Comparison of ENCODE assay signal across 8 cellular contexts in genomic region chr21:36209626-36210171, GRCh38. TPM values are rescaled to one million over a fixed set of nuclear protein-coding genes. Genes with fewer than 3 reads are reported as not detected.
DNase-seq lines count a peak whose midpoint lies in the region; ATAC-seq and TF ChIP-seq lines count a peak whose summit lies in the region.

No MANE protein-coding gene starts in this region.

- no peaks in the 10 kb centered on the region for H3K9me2 ChIP-seq in neural cell (ENCODE audit: insufficient read depth, low read length)

- no peak overlapping the region for H3K9ac ChIP-seq in neural cell (ENCODE audit: low read length)

- DNase-seq in GF-D8 (lab: John Stamatoyannopoulos, UW) (peak; percentile 16), NCI-H1694 (lab: John Stamatoyannopoulos, UW) (peak; percentile 34), UCSD-AML1 (lab: John Stamatoyannopoulos, UW; ENCODE audit: unreplicated experiment) (peak; percentile 21), sciatic nerve (ENCODE audit: low spot score) (no peak)
- peak; percentile 25 to 29 (median 25) for DNase-seq in effector memory CD8-positive, alpha-beta T cell

- no peaks in the 10 kb centered on the region for H3K9me3 Mint-ChIP-seq in effector memory CD8-positive, alpha-beta T cell

- peaks cover 14% of the 10 kb centered on the region for H3K36me3 Mint-ChIP-seq in effector memory CD8-positive, alpha-beta T cell (ENCODE audit: insufficient read depth)

- H2AFZ ChIP-seq in neural cell (ENCODE audit: low read depth, low read length), result no peak overlapping the region

- H3K27me3 ChIP-seq in neural cell (ENCODE audit: insufficient read depth, low read depth, low read length), result no peaks in the 10 kb centered on the region

- H3K36me3 ChIP-seq in neural cell (ENCODE audit: insufficient read depth, low read length), result peaks cover 2% of the 10 kb centered on the region

- no peak for TF ChIP-seq EP300 in neural cell (conservative IDR thresholded peaks at IDR 0.05; ENCODE audit: poor library complexity, severe bottlenecking)

- no peaks in the 10 kb centered on the region for H3K79me2 ChIP-seq in neural cell (replicated peaks; ENCODE audit: insufficient read depth, low read length)

- H4K20me1 ChIP-seq in neural cell (ENCODE audit: insufficient read depth), result no peaks in the 10 kb centered on the region

- peak overlapping the region in 1 of 2 donors; percentile 42 for H3K27ac Mint-ChIP-seq in effector memory CD8-positive, alpha-beta T cell

- H3K27me3 Mint-ChIP-seq in effector memory CD8-positive, alpha-beta T cell, result no peaks in the 10 kb centered on the region

- TF ChIP-seq CTCF in 22Rv1 (IDR thresholded peaks at IDR 0.05) (peak; percentile 78), neural cell (IDR thresholded peaks at IDR 0.05; ENCODE audit: poor library complexity, severe bottlenecking) (peak; percentile 58)

- ATAC-seq in effector memory CD8-positive, alpha-beta T cell (replicated peaks), result peak; percentile 27
- ATAC-seq in sciatic nerve, result no peak
- no peak for ATAC-seq in GM19395 (IDR thresholded peaks at IDR 0.05; ENCODE audit: unreplicated experiment)

- H3K4me2 ChIP-seq in neural cell (ENCODE audit: low read length), result no peak overlapping the region

- H3K4me3 Mint-ChIP-seq in effector memory CD8-positive, alpha-beta T cell, result no peak overlapping the region

- TF ChIP-seq RAD21 in neural cell (conservative IDR thresholded peaks at IDR 0.05), result peak; percentile 55

- H3K27ac ChIP-seq in 22Rv1 (no peak overlapping the region), neural cell (ENCODE audit: low read length) (no peak overlapping the region)

- peaks cover 2 to 3% of the 10 kb centered on the region in 2 donors for H3K4me1 Mint-ChIP-seq in effector memory CD8-positive, alpha-beta T cell (ENCODE audit: low read depth in 2 of 2)

- H3K9me3 ChIP-seq in neural cell (ENCODE audit: low read length), result no peaks in the 10 kb centered on the region

- H3F3A ChIP-seq in neural cell (ENCODE audit: insufficient read depth, low read length, poor library complexity, severe bottlenecking), result no peaks in the 10 kb centered on the region

- intact Hi-C loops in sciatic nerve (cut with DNase I), result no loop called here

- H3K4me3 ChIP-seq in neural cell (ENCODE audit: low read length), result no peak overlapping the region

TF ChIP-seq in neural cell, 6 proteins besides CTCF, POLR2A, EP300 and RAD21:
- TF ChIP-seq EZH2 (IDR thresholded peaks at IDR 0.05; ENCODE audit: borderline replicate concordance, insufficient read depth, low read length, poor library complexity, severe bottlenecking) (no peak), SMC3 (conservative IDR thresholded peaks at IDR 0.05; ENCODE audit: poor library complexity) (peak; percentile 65), TAF1 (IDR thresholded peaks at IDR 0.05; ENCODE audit: low read depth) (no peak), POLR2AphosphoS5 (IDR thresholded peaks at IDR 0.05) (no peak), MXI1 (conservative IDR thresholded peaks at IDR 0.05; ENCODE audit: poor library complexity, severe bottlenecking) (no peak)
- TF ChIP-seq, protein P1, sequence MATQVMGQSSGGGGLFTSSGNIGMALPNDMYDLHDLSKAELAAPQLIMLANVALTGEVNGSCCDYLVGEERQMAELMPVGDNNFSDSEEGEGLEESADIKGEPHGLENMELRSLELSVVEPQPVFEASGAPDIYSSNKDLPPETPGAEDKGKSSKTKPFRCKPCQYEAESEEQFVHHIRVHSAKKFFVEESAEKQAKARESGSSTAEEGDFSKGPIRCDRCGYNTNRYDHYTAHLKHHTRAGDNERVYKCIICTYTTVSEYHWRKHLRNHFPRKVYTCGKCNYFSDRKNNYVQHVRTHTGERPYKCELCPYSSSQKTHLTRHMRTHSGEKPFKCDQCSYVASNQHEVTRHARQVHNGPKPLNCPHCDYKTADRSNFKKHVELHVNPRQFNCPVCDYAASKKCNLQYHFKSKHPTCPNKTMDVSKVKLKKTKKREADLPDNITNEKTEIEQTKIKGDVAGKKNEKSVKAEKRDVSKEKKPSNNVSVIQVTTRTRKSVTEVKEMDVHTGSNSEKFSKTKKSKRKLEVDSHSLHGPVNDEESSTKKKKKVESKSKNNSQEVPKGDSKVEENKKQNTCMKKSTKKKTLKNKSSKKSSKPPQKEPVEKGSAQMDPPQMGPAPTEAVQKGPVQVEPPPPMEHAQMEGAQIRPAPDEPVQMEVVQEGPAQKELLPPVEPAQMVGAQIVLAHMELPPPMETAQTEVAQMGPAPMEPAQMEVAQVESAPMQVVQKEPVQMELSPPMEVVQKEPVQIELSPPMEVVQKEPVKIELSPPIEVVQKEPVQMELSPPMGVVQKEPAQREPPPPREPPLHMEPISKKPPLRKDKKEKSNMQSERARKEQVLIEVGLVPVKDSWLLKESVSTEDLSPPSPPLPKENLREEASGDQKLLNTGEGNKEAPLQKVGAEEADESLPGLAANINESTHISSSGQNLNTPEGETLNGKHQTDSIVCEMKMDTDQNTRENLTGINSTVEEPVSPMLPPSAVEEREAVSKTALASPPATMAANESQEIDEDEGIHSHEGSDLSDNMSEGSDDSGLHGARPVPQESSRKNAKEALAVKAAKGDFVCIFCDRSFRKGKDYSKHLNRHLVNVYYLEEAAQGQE (IDR thresholded peaks at IDR 0.05; ENCODE audit: borderline replicate concordance), result no peak

RNA-seq across cellular contexts. Expression of gene DOP1B, which starts 53.1 kb away (rescaled TPM):
- polyA plus RNA-seq in neural cell, result 14.0 and 19.1 TPM in 2 replicates
- 51.6 and 60.1 TPM in 2 replicates for polyA minus RNA-seq in neural cell
- total RNA-seq in sciatic nerve, result 15.6 TPM
